19 cellular contexts compared by ENCODE assay signal in genomic region chrX:69127466-69127865, GRCh38.
"Had no signal": no experiment of that assay in that cellular context is flagged by ENCODE, and none has a peak within 500 bp of the region (broad histone marks: within the 10 kb centered on the region; RNA-seq: fewer than 3 reads in every experiment).

No MANE protein-coding gene starts in this region.

- DNase-seq: IMR-90, Karpas-422, KG1, MM.1S, NCI-H1092 treated with DMSO at 0.1 percent for 48 hours, NCI-H1436, NCI-H187, NCI-H2029, NCI-H2081 treated with DMSO at 0.1 percent for 48 hours, NCI-H2171, NCI-H226, NCI-H446, NCI-H510A, NCI-H524 treated with DMSO at 0.1 percent for 48 hours, NCI-H69, NCI-H774, SHP77, SK-N-SH, SW 1271 had no signal
